Comparison of ENCODE assay signal across 10 cellular contexts in genomic region chr11:128399186-128399585, GRCh38.
DNase-seq lines count a peak whose midpoint lies in the region; ATAC-seq, FAIRE-seq and TF ChIP-seq lines count a peak whose summit lies in the region.
"Had no signal": no experiment of that assay in that cellular context is flagged by ENCODE, and none has a peak within 500 bp of the region (broad histone marks: within the 10 kb centered on the region; RNA-seq: fewer than 3 reads in every experiment).

No MANE protein-coding gene starts in this region.

- H3K36me3 ChIP-seq in psoas muscle (ENCODE audit: insufficient read depth in 1 of 2, low read depth in 1 of 2) = no peaks in the 10 kb centered on the region
- no peaks in the 10 kb centered on the region for H3K36me3 ChIP-seq in pancreas
- no peaks in the 10 kb centered on the region for H3K36me3 ChIP-seq in small intestine (ENCODE audit: control insufficient read depth in 2 of 2, insufficient read depth in 2 of 2, low read length in 2 of 2)

- intact Hi-C loops in psoas muscle (cut with DNase I) (no loop called here), pancreas (cut with DNase I) (no loop called here)

- H3K27me3 ChIP-seq in psoas muscle (ENCODE audit: insufficient read depth in 3 of 3, low read length in 2 of 3) (no peaks in the 10 kb centered on the region), pancreas (no peaks in the 10 kb centered on the region), small intestine (ENCODE audit: control insufficient read depth in 2 of 2, insufficient read depth in 2 of 2, low read length in 2 of 2) (no peaks in the 10 kb centered on the region)

- peak; percentile 10 for DNase-seq in SKM-1 treated with dmso at 0.1 percent for 144 hours (lab: John Stamatoyannopoulos, UW; ENCODE audit: unreplicated experiment)
- no peak for DNase-seq in SKM-1 (lab: John Stamatoyannopoulos, UW; ENCODE audit: unreplicated experiment)
- DNase-seq in RPMI8226 = peak; percentile 23
- DNase-seq in psoas muscle = no peak
- no peak for DNase-seq in pancreas
- DNase-seq in small intestine = no peak
- no peak for DNase-seq in occipital lobe (lab: John Stamatoyannopoulos, UW)
- DNase-seq: activated CD4-positive, CD25-positive, alpha-beta regulatory T cell treated with anti-CD3 and anti-CD28 coated beads, Interleukin-2, amount 50 U/mL, for 72 hours; AML-193 had no signal

- H3K9me3 ChIP-seq in psoas muscle = no peaks in the 10 kb centered on the region
- no peaks in the 10 kb centered on the region for H3K9me3 ChIP-seq in pancreas
- H3K9me3 ChIP-seq in small intestine (ENCODE audit: control insufficient read depth, low read depth) = no peaks in the 10 kb centered on the region

- TF ChIP-seq CTCF in psoas muscle (IDR thresholded peaks at IDR 0.05) (no peak), pancreas (IDR thresholded peaks at IDR 0.05) (no peak)

- ATAC-seq in HG02938 (IDR thresholded peaks at IDR 0.05; ENCODE audit: unreplicated experiment) (peak; percentile 64), psoas muscle (peak; percentile 81 to 96 (median 94)), pancreas (no peak)

- FAIRE-seq in pancreas (lab: Jason Lieb, UNC) (no peak), small intestine (lab: Jason Lieb, UNC) (no peak)

- peaks cover 22% of the 10 kb centered on the region for H3K4me1 ChIP-seq in psoas muscle
- no peaks in the 10 kb centered on the region for H3K4me1 ChIP-seq in pancreas
- H3K4me1 ChIP-seq in small intestine (ENCODE audit: control insufficient read depth in 2 of 2, insufficient read depth in 1 of 2, low read depth in 1 of 2, low read length in 1 of 2) = no peaks in the 10 kb centered on the region

- no peak overlapping the region for H3K4me3 ChIP-seq in psoas muscle
- H3K4me3 ChIP-seq in pancreas = no peak overlapping the region
- no peak overlapping the region for H3K4me3 ChIP-seq in small intestine (ENCODE audit: low read depth in 1 of 2, low read length in 2 of 2)

- H3K27ac ChIP-seq in psoas muscle = peak overlapping the region; percentile 78
- H3K27ac ChIP-seq in pancreas = no peak overlapping the region
- H3K27ac ChIP-seq in small intestine (ENCODE audit: low read depth in 1 of 2, low read length in 1 of 2) = no peak overlapping the region

- WGBS in psoas muscle, 3 donors = 24 to 50% (median 35%) methylated on average over 1 of the region's 1 CpG
- WGBS in pancreas, 2 donors = 93% methylated on average over 1 of the region's 1 CpG
- 86 to 94% (median 93%) methylated on average over 1 of the region's 1 CpG for WGBS in small intestine, 3 donors

Comparison
In these comparisons a context has a peak if more than half of its experiments do, and no peak if none do; other contexts are left out.
1. DNase-seq: peak in SKM-1 treated with dmso at 0.1 percent for 144 hours (single experiment) and RPMI8226 (single experiment); none in SKM-1 (single experiment), psoas muscle (0 of 2), pancreas (0 of 6), small intestine (single experiment) and occipital lobe (single experiment).
2. ATAC-seq: peak in HG02938 (single experiment) and psoas muscle (4 of 4); none in pancreas (0 of 4).